16 cellular contexts compared by ENCODE assay signal in the genomic region with DNA sequence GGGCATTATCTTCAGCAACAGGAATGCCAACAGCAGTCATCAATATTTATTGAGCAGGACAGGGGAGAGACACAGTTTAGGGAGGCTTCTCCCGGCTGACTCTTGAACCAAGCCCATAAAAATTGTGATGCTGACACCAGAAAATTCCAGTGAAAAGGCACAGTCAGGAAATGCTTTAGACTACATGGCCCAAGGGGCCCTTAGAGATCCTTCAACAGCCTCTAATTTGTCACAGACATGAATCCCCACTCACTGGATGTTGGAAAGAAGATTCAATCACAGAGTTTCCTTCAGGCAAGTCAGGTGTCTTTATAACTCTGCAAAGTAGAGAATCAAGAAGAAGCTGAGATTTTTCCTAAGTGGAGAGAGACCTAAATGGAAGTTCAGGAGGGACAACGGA. TPM values are rescaled to one million over a fixed set of nuclear protein-coding genes. Genes with fewer than 3 reads are reported as not detected.
DNase-seq lines count a peak whose midpoint lies in the region; ATAC-seq and TF ChIP-seq lines count a peak whose summit lies in the region.
"Had no signal": no experiment of that assay in that cellular context is flagged by ENCODE, and none has a peak within 500 bp of the region (broad histone marks: within the 10 kb centered on the region; RNA-seq: fewer than 3 reads in every experiment).

No MANE protein-coding gene starts in this region.

- H3K4me3 Mint-ChIP-seq in activated T-cell treated with anti-CD3 and anti-CD28 coated beads, Interleukin-2, amount 50 U/mL, for 72 hours, result peak overlapping the region; percentile 79 to 83
- H3K4me3 Mint-ChIP-seq in CD4-positive, alpha-beta memory T cell, result peak overlapping the region in 6 of 8 donors; percentile 6 to 88 (median 74)
- peak overlapping the region; percentile 79 for H3K4me3 Mint-ChIP-seq in T-helper 17 cell
- H3K4me3 Mint-ChIP-seq in nephron, result peak overlapping the region in 2 of 3 experiments; percentile 24 to 41

- peaks cover 23% of the 10 kb centered on the region for H3K4me1 Mint-ChIP-seq in activated T-cell treated with anti-CD3 and anti-CD28 coated beads, Interleukin-2, amount 50 U/mL, for 72 hours (ENCODE audit: low read depth)
- H3K4me1 Mint-ChIP-seq in CD4-positive, alpha-beta memory T cell, result peaks cover 13 to 32% (median 23%) of the 10 kb centered on the region in 4 donors
- peaks cover 32% of the 10 kb centered on the region for H3K4me1 Mint-ChIP-seq in T-helper 17 cell
- H3K4me1 Mint-ChIP-seq in nephron, result peaks cover 25% of the 10 kb centered on the region

- no peak for TF ChIP-seq CTCF in nephron (IDR thresholded peaks at IDR 0.05; ENCODE audit: unreplicated experiment in 3 of 3)

- CTCF ChIA-PET in CD4-positive, alpha-beta memory T cell (lab: Charles Lee; ENCODE audit: partially characterized antibody), result interaction anchor here (1.0 to 3.9 kb wide), 5 partner anchors 10 to 203 kb away, joined by 3 to 30 read pairs (median 5); a partner anchor contains a TSS

- H3K36me3 Mint-ChIP-seq in activated T-cell treated with anti-CD3 and anti-CD28 coated beads, Interleukin-2, amount 50 U/mL, for 72 hours (ENCODE audit: insufficient read depth in 2 of 2), result no peaks in the 10 kb centered on the region
- no peaks in the 10 kb centered on the region for H3K36me3 Mint-ChIP-seq in CD4-positive, alpha-beta memory T cell
- H3K36me3 Mint-ChIP-seq in T-helper 17 cell (ENCODE audit: low read depth) (peaks cover 8% of the 10 kb centered on the region), nephron (ENCODE audit: low read depth) (no peaks in the 10 kb centered on the region)
- H3K36me3 Mint-ChIP-seq: CD14-positive monocyte had no signal

- intact Hi-C loops in CD4-positive, alpha-beta memory T cell (cut with micrococcal nuclease), result no loop called here

- no peaks in the 10 kb centered on the region for H3K9me3 Mint-ChIP-seq in activated T-cell treated with anti-CD3 and anti-CD28 coated beads, Interleukin-2, amount 50 U/mL, for 72 hours
- no peaks in the 10 kb centered on the region for H3K9me3 Mint-ChIP-seq in CD4-positive, alpha-beta memory T cell
- H3K9me3 Mint-ChIP-seq in nephron, result no peaks in the 10 kb centered on the region

- H3K27ac Mint-ChIP-seq in activated T-cell treated with anti-CD3 and anti-CD28 coated beads, Interleukin-2, amount 50 U/mL, for 72 hours, result no peak overlapping the region
- no peak overlapping the region for H3K27ac Mint-ChIP-seq in CD4-positive, alpha-beta memory T cell
- H3K27ac Mint-ChIP-seq in T-helper 17 cell (peak overlapping the region; percentile 41), nephron (peak overlapping the region in 2 of 3 experiments; percentile 30 to 66)
- H3K27ac Mint-ChIP-seq: CD14-positive monocyte had no signal

- H3K27ac ChIP-seq in CD4-positive, alpha-beta memory T cell (ENCODE audit: low read depth, low read length), result no peak overlapping the region
- H3K27ac ChIP-seq: PC-9 had no signal

- H3K27me3 ChIP-seq in CD4-positive, alpha-beta memory T cell (ENCODE audit: insufficient read depth, low read length), result peaks cover 6% of the 10 kb centered on the region

- peaks cover 27% of the 10 kb centered on the region for H3K27me3 Mint-ChIP-seq in activated T-cell treated with anti-CD3 and anti-CD28 coated beads, Interleukin-2, amount 50 U/mL, for 72 hours (ENCODE audit: low read depth)
- H3K27me3 Mint-ChIP-seq in CD4-positive, alpha-beta memory T cell, result peaks cover 11 to 15% of the 10 kb centered on the region in 2 donors
- H3K27me3 Mint-ChIP-seq in T-helper 17 cell (peaks cover 30% of the 10 kb centered on the region), nephron (ENCODE audit: low read depth) (peaks cover 5% of the 10 kb centered on the region)

- no peak overlapping the region for H3K4me3 ChIP-seq in CD4-positive, alpha-beta memory T cell (ENCODE audit: low read length in 2 of 2)
- H3K4me3 ChIP-seq: PC-9 had no signal

- ATAC-seq in activated T-cell treated with anti-CD3 and anti-CD28 coated beads, Interleukin-2, amount 50 U/mL, for 72 hours (replicated peaks in 1 of 2), result no peak
- no peak for ATAC-seq in T-helper 17 cell

- no peaks in the 10 kb centered on the region for H3K9me3 ChIP-seq in CD4-positive, alpha-beta memory T cell (ENCODE audit: control insufficient read depth in 1 of 2, low read length in 2 of 2)
- H3K9me3 ChIP-seq in T-helper 17 cell (ENCODE audit: control insufficient read depth, low read length, poor library complexity, severe bottlenecking), result no peaks in the 10 kb centered on the region

- H3K36me3 ChIP-seq in CD4-positive, alpha-beta memory T cell (ENCODE audit: insufficient read depth, low read length), result no peaks in the 10 kb centered on the region

- POLR2A ChIA-PET in CD4-positive, alpha-beta memory T cell (lab: Charles Lee; ENCODE audit: partially characterized antibody), result interaction anchor here (1.8 kb wide), 1 partner anchor 9 kb away, joined by 25 read pairs; a partner anchor contains a TSS

- peaks cover 16% of the 10 kb centered on the region for H3K4me1 ChIP-seq in CD4-positive, alpha-beta memory T cell (ENCODE audit: insufficient read depth, low read length)

- DNase-seq in activated T-cell treated with anti-CD3 and anti-CD28 coated beads, Interleukin-2, amount 50 U/mL, for 72 hours, result no peak
- no peak for DNase-seq in activated T-cell treated with anti-CD3 and anti-CD28 coated beads, Interleukin-2, amount 50 U/mL, for 48 hours
- DNase-seq in CD4-positive, alpha-beta memory T cell, result no peak
- DNase-seq in T-helper 17 cell (no peak), NCI-H1105 treated with DMSO at 0.1 percent for 48 hours (lab: John Stamatoyannopoulos, UW) (no peak), NCI-H524 treated with DMSO at 0.1 percent for 48 hours (lab: John Stamatoyannopoulos, UW) (no peak)
- DNase-seq: DND-41, GDM1, NCI-H146, NCI-H446, NCI-H748 treated with DMSO at 0.1 percent for 48 hours, PC-9 had no signal

RNA-seq across cellular contexts. Expression of a gene that starts 1.2 kb away (rescaled TPM):
- total RNA-seq in activated T-cell treated with anti-CD3 and anti-CD28 coated beads, Interleukin-2, amount 50 U/mL, for 72 hours, result 1 to 10 TPM in 1 of 2 donors, under 1 TPM in 1; 0.58 to 1.7 TPM
- total RNA-seq in CD4-positive, alpha-beta memory T cell, result under 1 TPM; 0.39 to 0.61 TPM
- under 1 TPM; 0.23 to 0.94 TPM for polyA plus RNA-seq in CD4-positive, alpha-beta memory T cell
- total RNA-seq in T-helper 17 cell, result under 1 TPM in 1 of 2 donors, not detected in 1; 0.25 TPM
- total RNA-seq: A673, PC-9 had no signal
- polyA plus RNA-seq: CD14-positive monocyte had no signal

RNA-seq across cellular contexts. Expression of a gene that starts 8.9 kb away (rescaled TPM):
- total RNA-seq in activated T-cell treated with anti-CD3 and anti-CD28 coated beads, Interleukin-2, amount 50 U/mL, for 72 hours, result 10 to 100 TPM; 34.9 to 38.2 TPM
- 10 to 100 TPM; 69.0 to 69.7 TPM for total RNA-seq in CD4-positive, alpha-beta memory T cell
- polyA plus RNA-seq in CD4-positive, alpha-beta memory T cell, result 10 to 100 TPM; 18.2 to 28.8 TPM
- total RNA-seq in T-helper 17 cell, result 10 to 100 TPM; 25.3 to 27.2 TPM

RNA-seq across cellular contexts. Expression of a gene that starts 47.6 kb away (rescaled TPM):
- not detected for total RNA-seq in activated T-cell treated with anti-CD3 and anti-CD28 coated beads, Interleukin-2, amount 50 U/mL, for 72 hours
- total RNA-seq in CD4-positive, alpha-beta memory T cell, result not detected
- polyA plus RNA-seq in CD4-positive, alpha-beta memory T cell, result not detected
- total RNA-seq in T-helper 17 cell, result not detected
- total RNA-seq: A673, HT1080, PC-9 had no signal
- polyA plus RNA-seq: CD14-positive monocyte had no signal

RNA-seq across cellular contexts. Expression of a gene that starts 51.4 kb away (rescaled TPM):
- under 1 TPM; 0.46 to 0.53 TPM for total RNA-seq in activated T-cell treated with anti-CD3 and anti-CD28 coated beads, Interleukin-2, amount 50 U/mL, for 72 hours
- not detected for total RNA-seq in CD4-positive, alpha-beta memory T cell
- polyA plus RNA-seq in CD4-positive, alpha-beta memory T cell, result not detected
- not detected for total RNA-seq in T-helper 17 cell
- total RNA-seq: A673, HT1080, PC-9 had no signal
- polyA plus RNA-seq: CD14-positive monocyte had no signal

Comparison
In these comparisons a context has a peak if more than half of its experiments do, and no peak if none do; other contexts are left out.
1. H3K27ac Mint-ChIP-seq: peak in T-helper 17 cell (single experiment) and nephron (2 of 3); none in activated T-cell treated with anti-CD3 and anti-CD28 coated beads, Interleukin-2, amount 50 U/mL, for 72 hours (single experiment) and CD4-positive, alpha-beta memory T cell (0 of 7).
2. Peak in every context shown above with its lines, with median percentiles within 50 percentile points of each other: H3K4me3 Mint-ChIP-seq.